In genomic region chr1:44699375-44699774, GRCh38 we compare ENCODE assay signal across 11 cellular contexts. TPM values are rescaled to one million over a fixed set of nuclear protein-coding genes. Genes with fewer than 3 reads are reported as not detected.
"Had no signal": no experiment of that assay in that cellular context is flagged by ENCODE, and none has a peak within 500 bp of the region (broad histone marks: within the 10 kb centered on the region; RNA-seq: fewer than 3 reads in every experiment).

No MANE protein-coding gene starts in this region.

RNA-seq across cellular contexts. Expression of gene ARMH1, which starts 24.9 kb away (rescaled TPM):
- total RNA-seq: RPMI7951, SJCRH30, SJSA1 had no signal

RNA-seq across cellular contexts. Expression of gene RNU5D-1, which starts 31.6 kb away (rescaled TPM):
- total RNA-seq: OCI-LY7, PC-3, PC-9, Peyer's patch, Right ventricle myocardium inferior, Right ventricle myocardium superior, RPMI7951, SJCRH30, SJSA1, SK-MEL-5 had no signal
- polyA plus RNA-seq: SK-N-SH had no signal
